Comparison of ENCODE assay signal across 8 cellular contexts in genomic region chr15:94230886-94231727, GRCh38. TPM values are rescaled to one million over a fixed set of nuclear protein-coding genes. Genes with fewer than 3 reads are reported as not detected.
DNase-seq lines count a peak whose midpoint lies in the region; ATAC-seq and TF ChIP-seq lines count a peak whose summit lies in the region.

A gene with protein sequence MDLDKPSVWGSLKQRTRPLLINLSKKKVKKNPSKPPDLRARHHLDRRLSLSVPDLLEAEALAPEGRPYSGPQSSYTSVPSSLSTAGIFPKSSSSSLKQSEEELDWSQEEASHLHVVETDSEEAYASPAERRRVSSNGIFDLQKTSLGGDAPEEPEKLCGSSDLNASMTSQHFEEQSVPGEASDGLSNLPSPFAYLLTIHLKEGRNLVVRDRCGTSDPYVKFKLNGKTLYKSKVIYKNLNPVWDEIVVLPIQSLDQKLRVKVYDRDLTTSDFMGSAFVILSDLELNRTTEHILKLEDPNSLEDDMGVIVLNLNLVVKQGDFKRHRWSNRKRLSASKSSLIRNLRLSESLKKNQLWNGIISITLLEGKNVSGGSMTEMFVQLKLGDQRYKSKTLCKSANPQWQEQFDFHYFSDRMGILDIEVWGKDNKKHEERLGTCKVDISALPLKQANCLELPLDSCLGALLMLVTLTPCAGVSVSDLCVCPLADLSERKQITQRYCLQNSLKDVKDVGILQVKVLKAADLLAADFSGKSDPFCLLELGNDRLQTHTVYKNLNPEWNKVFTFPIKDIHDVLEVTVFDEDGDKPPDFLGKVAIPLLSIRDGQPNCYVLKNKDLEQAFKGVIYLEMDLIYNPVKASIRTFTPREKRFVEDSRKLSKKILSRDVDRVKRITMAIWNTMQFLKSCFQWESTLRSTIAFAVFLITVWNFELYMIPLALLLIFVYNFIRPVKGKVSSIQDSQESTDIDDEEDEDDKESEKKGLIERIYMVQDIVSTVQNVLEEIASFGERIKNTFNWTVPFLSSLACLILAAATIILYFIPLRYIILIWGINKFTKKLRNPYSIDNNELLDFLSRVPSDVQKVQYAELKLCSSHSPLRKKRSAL (plus strand): TSS chr15:94231561. CDS start chr15:94298266, 66,705 bp downstream.

- H3K9ac ChIP-seq in PC-3 (ENCODE audit: low read length) (peak within 1 kb of the TSS; percentile 65), parathyroid adenoma (no peak within 1 kb of the TSS)

- H3K27me3 Mint-ChIP-seq in activated T-helper 1 cell treated with anti-CD3 and anti-CD28 coated beads, Interleukin-12 subunit alpha, Interleukin-12 subunit beta, Interleukin-2, Interleukin-4 antibody, amounts not matched to agents 30 ng/mL and 10 ng/mL and 1 ng/mL, durations not matched to agents 14 hours and 24 hours and 36 hours (ENCODE audit: insufficient read depth), result no peaks in the 10 kb centered on the region

- H3K4me3 ChIP-seq in PC-3 (ENCODE audit: low read length) (peak within 1 kb of the TSS; percentile 75), gastroesophageal sphincter (peak within 1 kb of the TSS; percentile 41 to 64), parathyroid adenoma (ENCODE audit: low read depth, low read length) (peak within 1 kb of the TSS; percentile 62)

- H3K9me3 ChIP-seq in PC-3 (ENCODE audit: low read length) (no peaks in the 10 kb centered on the region), gastroesophageal sphincter (no peaks in the 10 kb centered on the region), parathyroid adenoma (ENCODE audit: control insufficient read depth, low read length) (no peaks in the 10 kb centered on the region)

- BruUV-seq in PC-3 (replicated peaks; lab: Mats Ljungman, UMichigan), result no TSS peak

- H3K4me1 ChIP-seq in PC-3 (ENCODE audit: insufficient read depth, low read length) (peaks cover 32% of the 10 kb centered on the region), gastroesophageal sphincter (peaks cover 0 to 20% (median 0%) of the 10 kb centered on the region in 3 donors), parathyroid adenoma (no peaks in the 10 kb centered on the region)

- peak within 1 kb of the TSS; percentile 85 for H3K27ac ChIP-seq in PC-3 (ENCODE audit: low read length)
- H3K27ac ChIP-seq in gastroesophageal sphincter, result peak within 1 kb of the TSS in 3 of 4 donors; percentile 51 to 76 (median 70)
- H3K27ac ChIP-seq in parathyroid adenoma, result peak within 1 kb of the TSS; percentile 74

- H3K79me2 ChIP-seq in PC-3 (ENCODE audit: low read length) (peaks cover 25% of the 10 kb centered on the region), parathyroid adenoma (no peaks in the 10 kb centered on the region)

- CTCF ChIA-PET in PC-3 (lab: Charles Lee), result no interaction called here

- TF ChIP-seq CTCF in PC-3 (conservative IDR thresholded peaks at IDR 0.05; ENCODE audit: low read depth, low read length) (peak; percentile 30), gastroesophageal sphincter (IDR thresholded peaks at IDR 0.05) (no peak), parathyroid adenoma (IDR thresholded peaks at IDR 0.05) (no peak)

- intact Hi-C loops in PC-3 (cut with micrococcal nuclease), result no loop called here
- intact Hi-C loops in activated T-helper 1 cell treated with anti-CD3 and anti-CD28 coated beads, Interleukin-12 subunit alpha, Interleukin-12 subunit beta, Interleukin-2, Interleukin-4 antibody, amounts not matched to agents 30 ng/mL and 10 ng/mL and 1 ng/mL, durations not matched to agents 14 hours and 24 hours and 36 hours (cut with micrococcal nuclease), result loop anchor here (1.0 to 5.0 kb wide), 6 partner anchors 22 to 1329 kb away; partner anchors contain the start of gene CHD2

- peak in 1 of 2 donors; percentile 34 for TF ChIP-seq POLR2A in gastroesophageal sphincter (IDR thresholded peaks at IDR 0.05)

- ATAC-seq in GM19328 (IDR thresholded peaks at IDR 0.05; ENCODE audit: unreplicated experiment), result peak; percentile 60
- ATAC-seq in HG03469 (IDR thresholded peaks at IDR 0.05; ENCODE audit: unreplicated experiment), result peak; percentile 49
- ATAC-seq in PC-3, result no peak
- peak; percentile 88 for ATAC-seq in gastroesophageal sphincter

- POLR2A ChIA-PET in PC-3 (lab: Charles Lee; ENCODE audit: unreplicated experiment), result no interaction called here

- peak within 1 kb of the TSS; percentile 88 for H3K4me3 Mint-ChIP-seq in activated T-helper 1 cell treated with anti-CD3 and anti-CD28 coated beads, Interleukin-12 subunit alpha, Interleukin-12 subunit beta, Interleukin-2, Interleukin-4 antibody, amounts not matched to agents 30 ng/mL and 10 ng/mL and 1 ng/mL, durations not matched to agents 14 hours and 24 hours and 36 hours

- H3K27ac Mint-ChIP-seq in activated T-helper 1 cell treated with anti-CD3 and anti-CD28 coated beads, Interleukin-12 subunit alpha, Interleukin-12 subunit beta, Interleukin-2, Interleukin-4 antibody, amounts not matched to agents 30 ng/mL and 10 ng/mL and 1 ng/mL, durations not matched to agents 14 hours and 24 hours and 36 hours, result peak within 1 kb of the TSS; percentile 99

- no peaks in the 10 kb centered on the region for H3K9me3 Mint-ChIP-seq in activated T-helper 1 cell treated with anti-CD3 and anti-CD28 coated beads, Interleukin-12 subunit alpha, Interleukin-12 subunit beta, Interleukin-2, Interleukin-4 antibody, amounts not matched to agents 30 ng/mL and 10 ng/mL and 1 ng/mL, durations not matched to agents 14 hours and 24 hours and 36 hours

- WGBS in gastroesophageal sphincter (ENCODE audit: low coverage in 1 of 2), 2 donors, result 2 to 12% methylated on average over 17 to 20 of the region's 66 CpGs

- H3K36me3 Mint-ChIP-seq in activated T-helper 1 cell treated with anti-CD3 and anti-CD28 coated beads, Interleukin-12 subunit alpha, Interleukin-12 subunit beta, Interleukin-2, Interleukin-4 antibody, amounts not matched to agents 30 ng/mL and 10 ng/mL and 1 ng/mL, durations not matched to agents 14 hours and 24 hours and 36 hours (ENCODE audit: low read depth), result peaks cover 36% of the 10 kb centered on the region

- no peaks in the 10 kb centered on the region for H3K9me2 ChIP-seq in PC-3 (replicated peaks; ENCODE audit: low read length)

- H3K36me3 ChIP-seq in PC-3 (ENCODE audit: low read depth, low read length), result no peaks in the 10 kb centered on the region
- no peaks in the 10 kb centered on the region for H3K36me3 ChIP-seq in gastroesophageal sphincter
- no peaks in the 10 kb centered on the region for H3K36me3 ChIP-seq in parathyroid adenoma (ENCODE audit: control insufficient read depth, insufficient read depth, low read length)

- H3K4me2 ChIP-seq in PC-3 (ENCODE audit: low read length) (peak within 1 kb of the TSS; percentile 84), parathyroid adenoma (ENCODE audit: low read length) (peak within 1 kb of the TSS; percentile 80)

- DNase-seq in Ammon's horn (ENCODE audit: low spot score) (peak; percentile 15), PC-3 (peak; percentile 77), ureter (ENCODE audit: low spot score) (peak; percentile 87)
- DNase-seq in activated T-helper 1 cell treated with anti-CD3 and anti-CD28 coated beads, Interleukin-12 subunit alpha, Interleukin-12 subunit beta, Interleukin-2, Interleukin-4 antibody, amounts not matched to agents 30 ng/mL and 10 ng/mL and 1 ng/mL, durations not matched to agents 14 hours and 24 hours and 36 hours (ENCODE audit: low spot score), result peak; percentile 86

- H4K20me1 ChIP-seq in PC-3 (ENCODE audit: low read length), result no peaks in the 10 kb centered on the region

- peaks cover 87% of the 10 kb centered on the region for H3K4me1 Mint-ChIP-seq in activated T-helper 1 cell treated with anti-CD3 and anti-CD28 coated beads, Interleukin-12 subunit alpha, Interleukin-12 subunit beta, Interleukin-2, Interleukin-4 antibody, amounts not matched to agents 30 ng/mL and 10 ng/mL and 1 ng/mL, durations not matched to agents 14 hours and 24 hours and 36 hours (ENCODE audit: low read depth)

- no peak for TF ChIP-seq EP300 in gastroesophageal sphincter (IDR thresholded peaks at IDR 0.05)

- H2AFZ ChIP-seq in PC-3 (ENCODE audit: low read length) (peak within 1 kb of the TSS; percentile 95), parathyroid adenoma (peak within 1 kb of the TSS; percentile 90)

- H3K27me3 ChIP-seq in PC-3 (ENCODE audit: low read length) (no peaks in the 10 kb centered on the region), gastroesophageal sphincter (peaks cover 23% of the 10 kb centered on the region), parathyroid adenoma (ENCODE audit: control insufficient read depth, insufficient read depth, low read length) (no peaks in the 10 kb centered on the region)

- no peaks in the 10 kb centered on the region for H3F3A ChIP-seq in PC-3 (ENCODE audit: low read length, unreplicated experiment)

RNA-seq across cellular contexts. Expression of the gene that starts here (rescaled TPM):
- total RNA-seq in PC-3 (2014; rRNA removed) (6.2 and 9.8 TPM in 2 replicates), gastroesophageal sphincter (10 to 100 TPM in 1 of 4 donors, 1 to 10 TPM in 3; 1.5 to 10.3 (median 5.7) TPM), ureter (50.7 TPM)
- 93.2 and 96.0 TPM in 2 replicates for total RNA-seq in activated T-helper 1 cell treated with anti-CD3 and anti-CD28 coated beads, Interleukin-12 subunit alpha, Interleukin-12 subunit beta, Interleukin-2, Interleukin-4 antibody, amounts not matched to agents 30 ng/mL and 10 ng/mL and 1 ng/mL, durations not matched to agents 14 hours and 24 hours and 36 hours

Comparison
In these comparisons a context has a peak if more than half of its experiments do, and no peak if none do; other contexts are left out.
1. DNase-seq: peak in every context shown above with its lines; median percentile 87 in ureter; 86 in activated T-helper 1 cell treated with anti-CD3 and anti-CD28 coated beads, Interleukin-12 subunit alpha, Interleukin-12 subunit beta, Interleukin-2, Interleukin-4 antibody, amounts not matched to agents 30 ng/mL and 10 ng/mL and 1 ng/mL, durations not matched to agents 14 hours and 24 hours and 36 hours; 77 in PC-3; 15 in Ammon's horn.